23 cellular contexts compared by ENCODE assay signal in genomic region chr12:117361905-117362304, GRCh38. TPM values are rescaled to one million over a fixed set of nuclear protein-coding genes. Genes with fewer than 3 reads are reported as not detected.
DNase-seq lines count a peak whose midpoint lies in the region; ATAC-seq, FAIRE-seq and TF ChIP-seq lines count a peak whose summit lies in the region.
"Had no signal": no experiment of that assay in that cellular context is flagged by ENCODE, and none has a peak within 500 bp of the region (broad histone marks: within the 10 kb centered on the region; RNA-seq: fewer than 3 reads in every experiment).

No MANE protein-coding gene starts in this region.

- H3K36me3 ChIP-seq in heart left ventricle (no peaks in the 10 kb centered on the region), H1 (ENCODE audit: control insufficient read depth in 2 of 4, insufficient read depth in 4 of 4, low read length in 3 of 4) (no peaks in the 10 kb centered on the region), iPS-20b (ENCODE audit: insufficient read depth, low read depth, low read length) (no peaks in the 10 kb centered on the region), neuronal stem cell (replicated peaks in 1 of 2; ENCODE audit: control insufficient read depth in 2 of 2, insufficient read depth in 2 of 2, low read length in 2 of 2) (no peaks in the 10 kb centered on the region)
- H3K36me3 ChIP-seq: HAP-1, SJSA1 had no signal

- no peak for ATAC-seq in heart left ventricle
- ATAC-seq: CD8-positive, alpha-beta T cell had no signal

- H3K27me3 ChIP-seq in heart left ventricle (peaks cover 32 to 94% (median 56%) of the 10 kb centered on the region in 9 donors), H1 (replicated peaks in 1 of 4; ENCODE audit: control insufficient read depth in 3 of 4, extremely low read depth in 1 of 4, insufficient read depth in 3 of 4, low read length in 3 of 4) (peaks cover 27 to 73% (median 59%) of the 10 kb centered on the region in 4 experiments), iPS-20b (ENCODE audit: insufficient read depth, low read length) (peaks cover 100% of the 10 kb centered on the region), neuronal stem cell (ENCODE audit: control insufficient read depth in 3 of 3, insufficient read depth in 3 of 3, low read depth in 1 of 3, low read length in 3 of 3) (peaks cover 35 to 81% (median 75%) of the 10 kb centered on the region in 3 experiments)

- no peaks in the 10 kb centered on the region for H3K79me2 ChIP-seq in H1 (ENCODE audit: control insufficient read depth in 1 of 2, insufficient read depth in 2 of 2, low read length in 2 of 2)

- H3K4me1 ChIP-seq in heart left ventricle (peaks cover 0 to 9% (median 0%) of the 10 kb centered on the region in 12 donors), H1 (replicated peaks in 1 of 4; ENCODE audit: control insufficient read depth in 3 of 4, insufficient read depth in 4 of 4, low read length in 3 of 4) (peaks cover 0 to 3% (median 2%) of the 10 kb centered on the region in 4 experiments; a peak in 3 of 7 replicates), iPS-20b (ENCODE audit: insufficient read depth, low read length) (no peaks in the 10 kb centered on the region), neuronal stem cell (ENCODE audit: control insufficient read depth in 2 of 2, insufficient read depth in 1 of 2, low read depth in 1 of 2, low read length in 2 of 2) (peaks cover 0 to 2% of the 10 kb centered on the region in 2 donors)
- H3K4me1 ChIP-seq: HAP-1 had no signal

- H3K4me2 ChIP-seq in H1 (ENCODE audit: insufficient read depth in 1 of 2, low read depth in 2 of 2, low read length in 2 of 2) (peak overlapping the region; percentile 87 to 94; a peak in 2 of 4 replicates), neuronal stem cell (ENCODE audit: insufficient read depth, low read length, poor library complexity, severe bottlenecking) (no peak overlapping the region)

- DNase-seq in cardiac septum (ENCODE audit: low spot score), result peak; percentile 14
- DNase-seq in heart left ventricle, result no peak
- DNase-seq in H1 (ENCODE audit: low read depth in 1 of 2, low spot score in 2 of 2), result no peak
- no peak for DNase-seq in cerebellum (ENCODE audit: low spot score)
- no peak for DNase-seq in OCI-M2 (lab: John Stamatoyannopoulos, UW; ENCODE audit: unreplicated experiment)
- no peak for DNase-seq in neuronal stem cell (ENCODE audit: low spot score)
- DNase-seq in NCI-H1694 treated with DMSO at 0.1 percent for 48 hours (lab: John Stamatoyannopoulos, UW), result no peak
- DNase-seq: 8988T; AML-193; C1 segment of cervical spinal cord; CD8-positive, alpha-beta T cell; Kasumi-1; NCI-H1694; NCI-H446 had no signal

- H2BK12ac ChIP-seq in H1 (ENCODE audit: low read depth, low read length) (no peak overlapping the region), neuronal stem cell (ENCODE audit: low read length) (no peak overlapping the region)

- H4K5ac ChIP-seq in H1 (ENCODE audit: insufficient read length, low read depth, low read length), result no peak overlapping the region

- peaks cover 12% of the 10 kb centered on the region for H3K23me2 ChIP-seq in H1 (ENCODE audit: low read depth, low read length)

- no peak for TF ChIP-seq RAD21 in H1 (IDR thresholded peaks at IDR 0.05 in 1 of 2, conservative IDR thresholded peaks at IDR 0.05 in 1 of 2; ENCODE audit: low read depth in 2 of 2, low read length in 2 of 2)

- H3K27ac ChIP-seq in heart left ventricle (no peak overlapping the region), H1 (ENCODE audit: low read depth, low read length) (no peak overlapping the region), iPS-20b (ENCODE audit: low read length) (no peak overlapping the region), neuronal stem cell (replicated peaks; ENCODE audit: low read length) (no peak overlapping the region)
- H3K27ac ChIP-seq: SJSA1 had no signal

- TF ChIP-seq CTCF in heart left ventricle (IDR thresholded peaks at IDR 0.05), result no peak
- TF ChIP-seq CTCF in H1 (IDR thresholded peaks at IDR 0.05; ENCODE audit: control extremely low read depth in 1 of 3, insufficient read depth in 1 of 3, low read depth in 1 of 3, low read length in 3 of 3), result no peak

- 0 out of 2 replicates have a peak overlapping the region, but pooled peaks have one; percentile 61 for H2BK15ac ChIP-seq in H1 (ENCODE audit: low read length)
- no peak overlapping the region for H2BK15ac ChIP-seq in neuronal stem cell (ENCODE audit: low read length)

- H3K4ac ChIP-seq in H1 (replicated peaks; ENCODE audit: insufficient read length, low read depth, low read length) (no peak overlapping the region), neuronal stem cell (ENCODE audit: low read length) (no peak overlapping the region)

- H3K4me3 ChIP-seq in heart left ventricle, result no peak overlapping the region
- H3K4me3 ChIP-seq in H1 (ENCODE audit: extremely low read depth in 1 of 4, insufficient read depth in 2 of 4, low read depth in 3 of 4, low read length in 4 of 4), result peak overlapping the region in 2 of 4 experiments; percentile 71 to 83; a peak in 4 of 8 replicates
- peak overlapping the region; percentile 85; the same call in 1 of the 2 replicates for H3K4me3 ChIP-seq in iPS-20b (ENCODE audit: low read length)
- H3K4me3 ChIP-seq in neuronal stem cell (ENCODE audit: low read length in 2 of 2), result no peak overlapping the region
- H3K4me3 ChIP-seq: HAP-1, SJSA1 had no signal

- H4K91ac ChIP-seq in H1 (replicated peaks; ENCODE audit: insufficient read length, low read length) (no peak overlapping the region), neuronal stem cell (ENCODE audit: low read depth, low read length, poor library complexity) (no peak overlapping the region)

- no peak overlapping the region for H2BK20ac ChIP-seq in H1 (ENCODE audit: low read length)

- no peak for FAIRE-seq in H1 (lab: Jason Lieb, UNC)
- FAIRE-seq: G401.6, GM18507, RCC 7860 had no signal

- CTCF ChIA-PET in H1 (lab: Charles Lee; ENCODE audit: partially characterized antibody), result interaction anchor here (1.1 to 2.2 kb wide), 3 partner anchors 23 to 227 kb away, joined by 3 to 18 read pairs (median 6); no protein-coding TSS in a partner anchor

- TF ChIP-seq POLR2A in heart left ventricle (IDR thresholded peaks at IDR 0.05) (no peak), H1 (IDR thresholded peaks at IDR 0.05; ENCODE audit: control extremely low read depth in 1 of 2, low read depth in 2 of 2, low read length in 2 of 2) (no peak)

- H3K18ac ChIP-seq in H1 (ENCODE audit: extremely low read depth, low read length) (no peak overlapping the region), neuronal stem cell (ENCODE audit: low read length) (no peak overlapping the region)

- POLR2A ChIA-PET in H1 (lab: Charles Lee; ENCODE audit: partially characterized antibody), result no interaction called here

- H2AFZ ChIP-seq in H1 (ENCODE audit: low read length) (no peak overlapping the region), neuronal stem cell (ENCODE audit: low read length) (no peak overlapping the region)

- H4K20me1 ChIP-seq in H1 (replicated peaks in 1 of 2; ENCODE audit: control insufficient read depth in 1 of 2, insufficient read depth in 2 of 2, low read length in 2 of 2), result peaks cover 0 to 3% of the 10 kb centered on the region in 2 experiments

- H3K9ac ChIP-seq in H1 (replicated peaks in 1 of 4; ENCODE audit: extremely low read depth in 1 of 4, low read depth in 3 of 4, low read length in 3 of 4), result no peak overlapping the region
- H3K9ac ChIP-seq in iPS-20b (ENCODE audit: low read depth, low read length), result no peak overlapping the region
- H3K9ac ChIP-seq in neuronal stem cell (ENCODE audit: low read depth, low read length, poor library complexity), result no peak overlapping the region

- H3K79me1 ChIP-seq in H1 (ENCODE audit: low read depth, low read length) (no peaks in the 10 kb centered on the region), neuronal stem cell (ENCODE audit: low read depth, low read length) (no peaks in the 10 kb centered on the region)

- H3K9me3 ChIP-seq in heart left ventricle, result no peaks in the 10 kb centered on the region
- no peaks in the 10 kb centered on the region for H3K9me3 ChIP-seq in H1 (ENCODE audit: insufficient read depth in 2 of 2, low read depth in 1 of 2, low read length in 1 of 2)
- no peaks in the 10 kb centered on the region for H3K9me3 ChIP-seq in iPS-20b (ENCODE audit: insufficient read depth, low read depth, low read length)
- H3K9me3 ChIP-seq in neuronal stem cell (replicated peaks in 1 of 2; ENCODE audit: control insufficient read depth in 2 of 2, insufficient read depth in 1 of 2, low read depth in 1 of 2, low read length in 2 of 2), result no peaks in the 10 kb centered on the region
- H3K9me3 ChIP-seq: HAP-1, SJSA1 had no signal

- 48 to 50% (median 49%) methylated on average over 4 of the region's 4 CpGs for WGBS in heart left ventricle, 4 donors
- WGBS in H1 (ENCODE audit: extremely low coverage in 1 of 2, insufficient coverage in 1 of 2, insufficient read length in 1 of 2, insufficient replicate concordance in 2 of 2, low coverage in 1 of 2, low lambda C conversion rate in 2 of 2, missing lambda C conversion rate in 1 of 2), 2 experiments, result 77% methylated on average over 4 of the region's 4 CpGs; no CpG with 5 or more reads in 1 of the 2 experiments
- WGBS in neuronal stem cell (ENCODE audit: extremely low coverage in 2 of 2, insufficient read length in 2 of 2, insufficient replicate concordance in 1 of 2), 2 donors, result no CpG with 5 or more reads among the region's 4 CpGs

- H2BK5ac ChIP-seq in H1 (ENCODE audit: low read depth, low read length) (no peak overlapping the region), neuronal stem cell (ENCODE audit: low read length) (no peak overlapping the region)

- no peak overlapping the region for H3K14ac ChIP-seq in H1 (ENCODE audit: insufficient read length)
- no peak overlapping the region for H3K14ac ChIP-seq in neuronal stem cell (ENCODE audit: low read length)

- H3K56ac ChIP-seq in H1 (replicated peaks; ENCODE audit: insufficient read length, low read depth, low read length), result no peak overlapping the region

- no peak overlapping the region for H2AK5ac ChIP-seq in H1 (ENCODE audit: low read depth, low read length)
- H2AK5ac ChIP-seq in neuronal stem cell (ENCODE audit: low read depth, low read length), result no peak overlapping the region

- H4K8ac ChIP-seq in H1 (ENCODE audit: extremely low read depth, insufficient read depth, low read length) (no peak overlapping the region), neuronal stem cell (ENCODE audit: low read depth, low read length) (no peak overlapping the region)

- H2BK120ac ChIP-seq in H1 (replicated peaks; ENCODE audit: low read depth, low read length) (no peak overlapping the region), neuronal stem cell (ENCODE audit: low read depth, low read length) (no peak overlapping the region)

- H3K23ac ChIP-seq in H1 (ENCODE audit: insufficient read length) (no peak overlapping the region), neuronal stem cell (ENCODE audit: low read depth, low read length, poor library complexity) (no peak overlapping the region)

- TF ChIP-seq EP300 in H1 (IDR thresholded peaks at IDR 0.05; ENCODE audit: borderline replicate concordance in 1 of 2, low read depth in 2 of 2, low read length in 2 of 2), result no peak

- intact Hi-C loops in cardiac septum (cut with DNase I), result no loop called here
- intact Hi-C loops in heart left ventricle (cut with DNase I), result loop anchor here in 5 of 10 donors (10.0 kb wide), 2 partner anchors 127 to 313 kb away; no protein-coding TSS in a partner anchor

RNA-seq across cellular contexts. Expression of gene NOS1, which starts 0.5 kb away (rescaled TPM):
- total RNA-seq in cardiac septum (0.32 TPM), heart left ventricle (under 1 TPM; 0.02 to 0.40 (median 0.12) TPM), cerebellum (3.8 TPM)
- polyA plus RNA-seq in heart left ventricle (under 1 TPM in 1 of 2 donors, not detected in 1; 0.01 TPM), H1 (2011; rRNA removed) (1.5 and 1.8 TPM in 2 replicates)
- 1.9 and 2.0 TPM in 2 replicates for total RNA-seq in H1 (2021; fragmentation: NEBNext Ultra II Directional; extraction: Animal tissue kit (Norgen Biotek cat#: 25700))
- 1.1 TPM for polyA plus RNA-seq in H1 (2011; cell fraction: cytosol; rRNA removed)
- 3.3 TPM for polyA plus RNA-seq in H1 (2011; cell fraction: nucleus; rRNA removed)
- polyA plus RNA-seq in H1 (2012, experiment 1 of 2), result 2.0 to 2.8 TPM (median 2.4 TPM) in 4 replicates
- 0.97 TPM for polyA plus RNA-seq in H1 (2012, experiment 2 of 2)
- polyA plus RNA-seq in H1 (2013, experiment 1 of 2), result 0.73 TPM
- polyA plus RNA-seq in H1 (2013, experiment 2 of 2), result 0.59 TPM
- 6.5 and 6.6 TPM in 2 replicates for polyA minus RNA-seq in H1 (2011; rRNA and poly(A)+ RNA removed)
- polyA minus RNA-seq in H1 (2011; cell fraction: cytosol; rRNA and poly(A)+ RNA removed), result 2.8 TPM
- 5.0 TPM for polyA minus RNA-seq in H1 (2011; cell fraction: nucleus; rRNA and poly(A)+ RNA removed)
- polyA plus RNA-seq in neuronal stem cell (2013, experiment 1 of 2), result 0.03 TPM
- polyA plus RNA-seq in neuronal stem cell (2013, experiment 2 of 2), result 0.03 TPM
- total RNA-seq: CD8-positive, alpha-beta T cell; MCF 10A; OCI-LY7; SJSA1 had no signal
- polyA plus RNA-seq: AG04450 had no signal
